Comparison of ENCODE assay signal across 11 cellular contexts in genomic region chr19:4584670-4585460, GRCh38. TPM values are rescaled to one million over a fixed set of nuclear protein-coding genes. Genes with fewer than 3 reads are reported as not detected.
DNase-seq lines count a peak whose midpoint lies in the region; ATAC-seq, FAIRE-seq and TF ChIP-seq lines count a peak whose summit lies in the region.
"Had no signal": no experiment of that assay in that cellular context is flagged by ENCODE, and none has a peak within 500 bp of the region (broad histone marks: within the 10 kb centered on the region; RNA-seq: fewer than 3 reads in every experiment).

No MANE protein-coding gene starts in this region.

- H3K27me3 ChIP-seq in MM.1S (replicated peaks; ENCODE audit: insufficient read depth, low read length) (peaks cover 89% of the 10 kb centered on the region), ectodermal cell (ENCODE audit: control insufficient read depth, insufficient read depth, low read length, poor library complexity, severe bottlenecking) (peaks cover 24% of the 10 kb centered on the region), parathyroid adenoma (ENCODE audit: control insufficient read depth, insufficient read depth, low read length) (no peaks in the 10 kb centered on the region), gastroesophageal sphincter (peaks cover 75% of the 10 kb centered on the region)

- ATAC-seq in gastroesophageal sphincter (no peak), HG02885 (IDR thresholded peaks at IDR 0.05; ENCODE audit: poor library complexity, unreplicated experiment) (no peak)
- ATAC-seq: T-helper 17 cell had no signal

- no peak for TF ChIP-seq POLR2A in gastroesophageal sphincter (IDR thresholded peaks at IDR 0.05)

- WGBS in ectodermal cell, 2 experiments: 9% methylated on average over 45 of the region's 45 CpGs
- 32 to 42% methylated on average over 3 to 5 of the region's 45 CpGs for WGBS in gastroesophageal sphincter (ENCODE audit: low coverage in 1 of 2), 2 donors

- no peaks in the 10 kb centered on the region for H3K9me3 Mint-ChIP-seq in HFFc6

- no peaks in the 10 kb centered on the region for H3K9me3 ChIP-seq in MM.1S (replicated peaks; ENCODE audit: insufficient read depth, low read length)
- no peaks in the 10 kb centered on the region for H3K9me3 ChIP-seq in ectodermal cell (ENCODE audit: control insufficient read depth, low read length)
- H3K9me3 ChIP-seq in parathyroid adenoma (ENCODE audit: control insufficient read depth, low read length): no peaks in the 10 kb centered on the region
- H3K9me3 ChIP-seq in gastroesophageal sphincter: no peaks in the 10 kb centered on the region
- H3K9me3 ChIP-seq: ovary had no signal

- H3K36me3 Mint-ChIP-seq in HFFc6 (ENCODE audit: low read depth): no peaks in the 10 kb centered on the region

- H3K4me2 ChIP-seq in MM.1S (ENCODE audit: low read depth, low read length) (peak overlapping the region; percentile 65), parathyroid adenoma (ENCODE audit: low read length) (peak overlapping the region; percentile 80)

- H3K27ac Mint-ChIP-seq in HFFc6: no peak overlapping the region
- H3K27ac Mint-ChIP-seq: T-helper 17 cell had no signal

- peaks cover 6% of the 10 kb centered on the region; the same call in 1 of the 2 replicates for H3K4me1 Mint-ChIP-seq in HFFc6 (ENCODE audit: low read depth)

- peaks cover 13% of the 10 kb centered on the region for H3K27me3 Mint-ChIP-seq in HFFc6 (ENCODE audit: insufficient read depth)

- H3K79me2 ChIP-seq in MM.1S (ENCODE audit: low read length): no peaks in the 10 kb centered on the region
- no peaks in the 10 kb centered on the region for H3K79me2 ChIP-seq in parathyroid adenoma

- H3K4me1 ChIP-seq in MM.1S (ENCODE audit: low read length): no peaks in the 10 kb centered on the region
- H3K4me1 ChIP-seq in ectodermal cell (ENCODE audit: control insufficient read depth, insufficient read depth, low read length): peaks cover 12% of the 10 kb centered on the region
- no peaks in the 10 kb centered on the region for H3K4me1 ChIP-seq in parathyroid adenoma
- peaks cover 0 to 37% (median 13%) of the 10 kb centered on the region in 3 donors for H3K4me1 ChIP-seq in gastroesophageal sphincter

- H3F3A ChIP-seq in MM.1S (ENCODE audit: insufficient read depth, low read length): no peaks in the 10 kb centered on the region

- no peak for TF ChIP-seq EP300 in gastroesophageal sphincter (IDR thresholded peaks at IDR 0.05)

- peak overlapping the region; percentile 38 for H3K4me3 ChIP-seq in MM.1S (ENCODE audit: low read length)
- peak overlapping the region; percentile 49 for H3K4me3 ChIP-seq in ectodermal cell (ENCODE audit: insufficient read depth, low read depth, low read length)
- peak overlapping the region; percentile 63 for H3K4me3 ChIP-seq in parathyroid adenoma (ENCODE audit: low read depth, low read length)
- peak overlapping the region in 1 of 2 donors; percentile 47 for H3K4me3 ChIP-seq in gastroesophageal sphincter

- DNase-seq in D721Med (ENCODE audit: insufficient read length, low spot score) (peak; percentile 96), MM.1S (no peak), HFFc6 (no peak), NCI-H526 treated with DMSO at 0.1 percent for 48 hours (lab: John Stamatoyannopoulos, UW) (no peak)
- DNase-seq: aorta, ovary, T-helper 17 cell had no signal

- H3K4me3 Mint-ChIP-seq in HFFc6: no peak overlapping the region
- H3K4me3 Mint-ChIP-seq: T-helper 17 cell had no signal

- H3K9me2 ChIP-seq in MM.1S (replicated peaks; ENCODE audit: insufficient read depth, low read length): no peaks in the 10 kb centered on the region

- no peak for FAIRE-seq in D721Med (lab: Jason Lieb, UNC)

- H4K20me1 ChIP-seq in MM.1S (ENCODE audit: insufficient read depth, low read length): no peaks in the 10 kb centered on the region

- no peak overlapping the region for H2AFZ ChIP-seq in MM.1S (ENCODE audit: low read length)
- peak overlapping the region; percentile 65 for H2AFZ ChIP-seq in parathyroid adenoma

- no peak for TF ChIP-seq CTCF in D721Med (IDR thresholded peaks at IDR 0.05; ENCODE audit: insufficient read depth, missing control alignments)
- TF ChIP-seq CTCF in MM.1S (IDR thresholded peaks at IDR 0.05; ENCODE audit: low read length): no peak
- no peak for TF ChIP-seq CTCF in parathyroid adenoma (IDR thresholded peaks at IDR 0.05)
- no peak for TF ChIP-seq CTCF in HFFc6 (IDR thresholded peaks at IDR 0.05)
- no peak for TF ChIP-seq CTCF in gastroesophageal sphincter (IDR thresholded peaks at IDR 0.05)

- H3K27ac ChIP-seq in MM.1S (ENCODE audit: low read length): no peak overlapping the region
- H3K27ac ChIP-seq in ectodermal cell (ENCODE audit: insufficient read depth, low read depth, low read length, poor library complexity, severe bottlenecking): no peak overlapping the region
- no peak overlapping the region for H3K27ac ChIP-seq in parathyroid adenoma
- no peak overlapping the region for H3K27ac ChIP-seq in gastroesophageal sphincter
- H3K27ac ChIP-seq: ovary had no signal

- H3K36me3 ChIP-seq in MM.1S (replicated peaks; ENCODE audit: insufficient read depth, low read length): no peaks in the 10 kb centered on the region
- H3K36me3 ChIP-seq in ectodermal cell (ENCODE audit: control insufficient read depth, insufficient read depth, low read length): no peaks in the 10 kb centered on the region
- H3K36me3 ChIP-seq in parathyroid adenoma (ENCODE audit: control insufficient read depth, insufficient read depth, low read length): no peaks in the 10 kb centered on the region
- no peaks in the 10 kb centered on the region for H3K36me3 ChIP-seq in gastroesophageal sphincter
- H3K36me3 ChIP-seq: ovary had no signal

- H3K9ac ChIP-seq in MM.1S (ENCODE audit: low read length) (no peak overlapping the region), parathyroid adenoma (no peak overlapping the region)

RNA-seq across cellular contexts. Expression of gene SEMA6B, which starts 25.4 kb away (rescaled TPM):
- polyA plus RNA-seq in ectodermal cell (2013, experiment 1 of 4): 47.5 TPM
- 63.6 TPM for polyA plus RNA-seq in ectodermal cell (2013, experiment 2 of 4)
- 46.6 TPM for polyA plus RNA-seq in ectodermal cell (2013, experiment 3 of 4)
- polyA plus RNA-seq in ectodermal cell (2013, experiment 4 of 4): 49.2 TPM
- total RNA-seq in HFFc6 (2021; fragmentation: NEBNext Ultra II Directional; extraction: Animal tissue kit (Norgen Biotek cat#: 25700)): under 1 TPM; 0.05 to 0.30 (median 0.21) TPM
- 10 to 100 TPM in 1 of 4 donors, 1 to 10 TPM in 3; 2.0 to 12.4 (median 7.3) TPM for total RNA-seq in gastroesophageal sphincter

RNA-seq across cellular contexts. Expression of gene LRG1, which starts 45.0 kb away (rescaled TPM):
- 0.13 TPM for polyA plus RNA-seq in ectodermal cell (2013, experiment 1 of 4)
- 0.05 TPM for polyA plus RNA-seq in ectodermal cell (2013, experiment 2 of 4)
- 0.16 TPM for polyA plus RNA-seq in ectodermal cell (2013, experiment 3 of 4)
- not detected for polyA plus RNA-seq in ectodermal cell (2013, experiment 4 of 4)
- not detected for total RNA-seq in HFFc6 (2021; fragmentation: NEBNext Ultra II Directional; extraction: Animal tissue kit (Norgen Biotek cat#: 25700))
- total RNA-seq in gastroesophageal sphincter: 1 to 10 TPM in 2 of 4 donors, not detected in 2; 2.1 to 8.5 TPM

RNA-seq across cellular contexts. Expression of gene PLIN5, which starts 49.8 kb away (rescaled TPM):
- polyA plus RNA-seq in ectodermal cell (2013, experiment 1 of 4): 0.93 TPM
- 1.2 TPM for polyA plus RNA-seq in ectodermal cell (2013, experiment 2 of 4)
- 1.3 TPM for polyA plus RNA-seq in ectodermal cell (2013, experiment 3 of 4)
- polyA plus RNA-seq in ectodermal cell (2013, experiment 4 of 4): 1.4 TPM
- total RNA-seq in HFFc6 (2021; fragmentation: NEBNext Ultra II Directional; extraction: Animal tissue kit (Norgen Biotek cat#: 25700)): not detected
- total RNA-seq in gastroesophageal sphincter: 10 to 100 TPM in 2 of 4 donors, 1 to 10 TPM in 1, under 1 TPM in 1; 0.49 to 24.3 (median 11.2) TPM
- total RNA-seq: T-helper 17 cell had no signal

RNA-seq across cellular contexts. Expression of gene TNFAIP8L1, which starts 54.5 kb away (rescaled TPM):
- polyA plus RNA-seq in ectodermal cell (2013, experiment 1 of 4): 10.1 TPM
- polyA plus RNA-seq in ectodermal cell (2013, experiment 2 of 4): 8.7 TPM
- polyA plus RNA-seq in ectodermal cell (2013, experiment 3 of 4): 9.0 TPM
- polyA plus RNA-seq in ectodermal cell (2013, experiment 4 of 4): 10.5 TPM
- total RNA-seq in HFFc6 (2021; fragmentation: NEBNext Ultra II Directional; extraction: Animal tissue kit (Norgen Biotek cat#: 25700)): 1 to 10 TPM; 4.5 to 8.2 (median 6.7) TPM
- 10 to 100 TPM in 1 of 4 donors, 1 to 10 TPM in 3; 5.8 to 16.4 (median 7.0) TPM for total RNA-seq in gastroesophageal sphincter
